In genomic region chr4:185560316-185560715, GRCh38 we compare ENCODE assay signal across 17 cellular contexts. TPM values are rescaled to one million over a fixed set of nuclear protein-coding genes. Genes with fewer than 3 reads are reported as not detected.
A peak's percentile ranks its signal among the peaks of the same experiment; 100 is the strongest.
DNase-seq lines count a peak whose midpoint lies in the region; ATAC-seq and TF ChIP-seq lines count a peak whose summit lies in the region.
"Had no signal": no experiment of that assay in that cellular context is flagged by ENCODE, and none has a peak within 500 bp of the region (broad histone marks: within the 10 kb centered on the region; RNA-seq: fewer than 3 reads in every experiment).

No MANE protein-coding gene starts in this region.

- no peaks in the 10 kb centered on the region for H3K36me3 ChIP-seq in IMR-90 (ENCODE audit: control insufficient read depth, insufficient read depth, low read length)
- H3K36me3 ChIP-seq in body of pancreas (replicated peaks in 1 of 2; ENCODE audit: insufficient read depth in 1 of 2, low read depth in 2 of 2) = no peaks in the 10 kb centered on the region
- no peaks in the 10 kb centered on the region for H3K36me3 ChIP-seq in hepatocyte (replicated peaks; ENCODE audit: insufficient read depth, low read depth)
- no peaks in the 10 kb centered on the region for H3K36me3 ChIP-seq in skeletal muscle tissue (ENCODE audit: control insufficient read depth in 3 of 3, insufficient read depth in 3 of 3, low read length in 3 of 3)
- H3K36me3 ChIP-seq: colonic mucosa, upper lobe of left lung had no signal

- no peaks in the 10 kb centered on the region for H3K79me1 ChIP-seq in IMR-90 (ENCODE audit: low read depth in 1 of 2, low read length in 2 of 2)

- no peak overlapping the region for H3K23ac ChIP-seq in IMR-90 (ENCODE audit: low read depth, low read length)

- TF ChIP-seq RAD21 in IMR-90 (IDR thresholded peaks at IDR 0.05; ENCODE audit: low read length) = no peak

- no peak for ATAC-seq in IMR-90 (ENCODE audit: low read depth)
- ATAC-seq in body of pancreas = no peak
- no peak for ATAC-seq in GM21367 (IDR thresholded peaks at IDR 0.05; ENCODE audit: unreplicated experiment)
- ATAC-seq: activated CD8-positive, alpha-beta T cell treated with anti-CD3 and anti-CD28 coated beads for 36 hours; CD8-positive, alpha-beta T cell; stimulated activated effector memory CD8-positive, alpha-beta T cell treated with anti-CD3 and anti-CD28 coated beads, Interleukin-12 subunit alpha, Interleukin-12 subunit beta, amount 100 ng/mL, for 72 hours had no signal

- H2BK5ac ChIP-seq in IMR-90 (ENCODE audit: low read depth, low read length, poor library complexity, severe bottlenecking) = no peak overlapping the region

- no peak for TF ChIP-seq CTCF in IMR-90 (conservative IDR thresholded peaks at IDR 0.05; ENCODE audit: low read depth, low read length)
- no peak for TF ChIP-seq CTCF in body of pancreas (IDR thresholded peaks at IDR 0.05)
- no peak for TF ChIP-seq CTCF in hepatocyte (IDR thresholded peaks at IDR 0.05; ENCODE audit: poor library complexity)

- H3K9ac ChIP-seq in IMR-90 (ENCODE audit: low read depth, low read length) (no peak overlapping the region), skeletal muscle tissue (ENCODE audit: low read depth in 1 of 3, low read length in 3 of 3) (peak overlapping the region in 1 of 3 donors; percentile 54)

- H2AFZ ChIP-seq in IMR-90 (replicated peaks; ENCODE audit: low read length, poor library complexity) (peak overlapping the region; percentile 25), hepatocyte (no peak overlapping the region)

- H3K79me2 ChIP-seq in hepatocyte = no peaks in the 10 kb centered on the region

- H3K27me3 ChIP-seq in IMR-90 (ENCODE audit: control insufficient read depth, insufficient read depth, low read length) (no peaks in the 10 kb centered on the region), body of pancreas (no peaks in the 10 kb centered on the region), hepatocyte (no peaks in the 10 kb centered on the region), skeletal muscle tissue (ENCODE audit: control insufficient read depth in 3 of 3, insufficient read depth in 3 of 3, low read length in 3 of 3) (no peaks in the 10 kb centered on the region)
- H3K27me3 ChIP-seq: colonic mucosa, upper lobe of left lung had no signal

- dilution Hi-C loops in IMR-90 (cut with HindIII; ENCODE audit: low sequenced_read_pairs, unreplicated experiment) = no loop called here

- H3K9me1 ChIP-seq in IMR-90 (ENCODE audit: insufficient read depth, low read length) = peaks cover 5% of the 10 kb centered on the region; the same call in 1 of the 2 replicates

- H2BK120ac ChIP-seq in IMR-90 (ENCODE audit: low read depth, low read length) = peak overlapping the region; percentile 64

- H4K5ac ChIP-seq in IMR-90 (ENCODE audit: low read depth, low read length) = 0 out of 2 replicates have a peak overlapping the region, but pooled peaks have one; percentile 37

- BruUV-seq in IMR-90 (replicated peaks; lab: Mats Ljungman, UMichigan) = no TSS peak

- peak overlapping the region; percentile 1; the same call in 1 of the 2 replicates for H4K91ac ChIP-seq in IMR-90 (ENCODE audit: insufficient read depth, low read depth, low read length)

- peak overlapping the region; percentile 64 for H2AK5ac ChIP-seq in IMR-90 (ENCODE audit: low read depth, low read length)

- H3K4me2 ChIP-seq in IMR-90 (ENCODE audit: low read depth, low read length) (no peak overlapping the region), hepatocyte (no peak overlapping the region)

- H3K56ac ChIP-seq in IMR-90 (ENCODE audit: extremely low read depth, insufficient read depth, low read length) = no peak overlapping the region

- H3K9me3 ChIP-seq in IMR-90 (ENCODE audit: control insufficient read depth, insufficient read depth, low read length) = no peaks in the 10 kb centered on the region
- H3K9me3 ChIP-seq in body of pancreas = no peaks in the 10 kb centered on the region
- no peaks in the 10 kb centered on the region for H3K9me3 ChIP-seq in hepatocyte (ENCODE audit: low read depth)
- H3K9me3 ChIP-seq in skeletal muscle tissue (ENCODE audit: control insufficient read depth in 3 of 3, low read length in 3 of 3) = no peaks in the 10 kb centered on the region
- H3K9me3 ChIP-seq: colonic mucosa, upper lobe of left lung had no signal

- in situ Hi-C loops in IMR-90 (cut with MboI; ENCODE audit: low sequenced_read_pairs) = no loop called here

- peak overlapping the region; percentile 73 for H2AK9ac ChIP-seq in IMR-90 (replicated peaks; ENCODE audit: low read depth, low read length, poor library complexity)

- intact Hi-C loops in IMR-90 (cut with micrococcal nuclease) (no loop called here), body of pancreas (cut with DNase I) (no loop called here)

- H2BK20ac ChIP-seq in IMR-90 (ENCODE audit: low read depth, low read length) = no peak overlapping the region

- 95% methylated on average over 3 of the region's 5 CpGs; no CpG with 5 or more reads in 1 of the 2 experiments for WGBS in IMR-90 (ENCODE audit: extremely low coverage in 2 of 2, insufficient read length in 1 of 2), 2 experiments
- 87 to 95% methylated on average over 5 of the region's 5 CpGs for WGBS in body of pancreas, 2 donors
- 91% methylated on average over 5 of the region's 5 CpGs for WGBS in hepatocyte (ENCODE audit: low lambda C conversion rate, missing lambda C conversion rate)

- H3K18ac ChIP-seq in IMR-90 (ENCODE audit: low read depth, low read length) = 0 out of 2 replicates have a peak overlapping the region, but pooled peaks have one; percentile 21

- H3K27ac ChIP-seq in IMR-90 (ENCODE audit: insufficient read depth, low read length) (no peak overlapping the region), body of pancreas (peak overlapping the region in 3 of 4 donors; percentile 34 to 48 (median 45)), hepatocyte (peak overlapping the region; percentile 85), skeletal muscle tissue (ENCODE audit: low read depth, low read length) (peak overlapping the region; percentile 39)
- H3K27ac ChIP-seq: colonic mucosa, upper lobe of left lung had no signal

- DNase-seq in IMR-90 (no peak), body of pancreas (no peak), hepatocyte (ENCODE audit: low spot score) (no peak), cerebellum (ENCODE audit: low spot score) (no peak), NCI-H2227 treated with DMSO at 0.1 percent for 48 hours (lab: John Stamatoyannopoulos, UW) (no peak), amygdala (lab: John Stamatoyannopoulos, UW) (no peak)
- DNase-seq: activated B cell treated with CpG ODN at 0.5 μM for 24 hours; activated CD8-positive, alpha-beta T cell treated with anti-CD3 and anti-CD28 coated beads for 36 hours; activated naive CD4-positive, alpha-beta T cell treated with anti-CD3 and anti-CD28 coated beads, Interleukin-2, amount 50 U/mL, for 16 hours; activated T-cell treated with anti-CD3 and anti-CD28 coated beads, Interleukin-2, amount 50 U/mL, for 24 hours; CD8-positive, alpha-beta T cell; NCI-H526 had no signal

- peak overlapping the region in 1 of 2 experiments; percentile 20; a peak in 1 of 4 replicates for H4K8ac ChIP-seq in IMR-90 (ENCODE audit: low read depth in 2 of 2, low read length in 2 of 2)

- peak overlapping the region; percentile 52 for H3K14ac ChIP-seq in IMR-90 (replicated peaks; ENCODE audit: low read depth, low read length)

- peak overlapping the region; percentile 36; the same call in 1 of the 2 replicates for H3K4ac ChIP-seq in IMR-90 (ENCODE audit: low read depth, low read length)

- TF ChIP-seq POLR2A in IMR-90 (IDR thresholded peaks at IDR 0.05; ENCODE audit: low read depth, low read length) (no peak), body of pancreas (IDR thresholded peaks at IDR 0.05) (no peak)

- H3K4me3 ChIP-seq in IMR-90 (ENCODE audit: insufficient read depth, low read depth, low read length) = no peak overlapping the region
- H3K4me3 ChIP-seq in body of pancreas = no peak overlapping the region
- H3K4me3 ChIP-seq in hepatocyte = no peak overlapping the region
- H3K4me3 ChIP-seq in skeletal muscle tissue (ENCODE audit: low read length in 3 of 3) = peak overlapping the region in 2 of 3 donors; percentile 22 to 26
- H3K4me3 ChIP-seq: colonic mucosa, upper lobe of left lung had no signal

- H3K4me1 ChIP-seq in IMR-90 (ENCODE audit: control insufficient read depth, insufficient read depth, low read length) (peaks cover 4% of the 10 kb centered on the region), body of pancreas (no peaks in the 10 kb centered on the region), hepatocyte (ENCODE audit: insufficient read depth) (peaks cover 7% of the 10 kb centered on the region), skeletal muscle tissue (ENCODE audit: control insufficient read depth in 3 of 3, insufficient read depth in 3 of 3, low read length in 3 of 3) (peaks cover 8 to 17% (median 11%) of the 10 kb centered on the region in 3 donors)
- H3K4me1 ChIP-seq: colonic mucosa, upper lobe of left lung had no signal

- H2BK15ac ChIP-seq in IMR-90 (ENCODE audit: low read depth, low read length) = peak overlapping the region; percentile 27; the same call in 1 of the 3 replicates

- CTCF ChIA-PET in IMR-90 (lab: Yijun Ruan, JAX) = no interaction called here

- POLR2A ChIA-PET in IMR-90 (lab: Charles Lee; ENCODE audit: unreplicated experiment) = no interaction called here

- H3K9me2 ChIP-seq in hepatocyte (replicated peaks; ENCODE audit: insufficient read depth) = no peaks in the 10 kb centered on the region

- H4K20me1 ChIP-seq in IMR-90 (ENCODE audit: insufficient read depth, low read length) = no peaks in the 10 kb centered on the region
- no peaks in the 10 kb centered on the region for H4K20me1 ChIP-seq in hepatocyte (ENCODE audit: insufficient read depth, poor library complexity, severe bottlenecking)

TF ChIP-seq in IMR-90, 13 proteins besides CTCF, POLR2A, EP300 and RAD21:
- no peak for TF ChIP-seq MAZ (IDR thresholded peaks at IDR 0.05; ENCODE audit: borderline replicate concordance, low read depth, low read length)
- TF ChIP-seq MXI1 (IDR thresholded peaks at IDR 0.05; ENCODE audit: borderline replicate concordance, low read depth, low read length) = no peak
- no peak for TF ChIP-seq CHD1 (IDR thresholded peaks at IDR 0.05; ENCODE audit: low read depth, low read length)
- no peak for TF ChIP-seq FOS (IDR thresholded peaks at IDR 0.05; ENCODE audit: low read depth, low read length)
- no peak for TF ChIP-seq BHLHE40 (IDR thresholded peaks at IDR 0.05; ENCODE audit: low read depth, low read length)

RNA-seq across cellular contexts. Expression of gene PDLIM3, which starts 25.0 kb away (rescaled TPM):
- 8.9 and 11.7 TPM in 2 replicates for total RNA-seq in IMR-90 (2012; rRNA removed)
- polyA plus RNA-seq in IMR-90 (2012; rRNA removed) = 6.4 and 6.8 TPM in 2 replicates
- polyA plus RNA-seq in IMR-90 (2012; cell fraction: cytosol; rRNA removed) = 5.8 and 6.6 TPM in 2 replicates
- 6.6 and 13.8 TPM in 2 replicates for polyA plus RNA-seq in IMR-90 (2012; cell fraction: nucleus; rRNA removed; ENCODE audit: low replicate concordance)
- total RNA-seq in body of pancreas = 10 to 100 TPM; 22.1 to 40.2 TPM
- 26.4 and 29.3 TPM in 2 replicates for total RNA-seq in hepatocyte
- 10.0 and 13.8 TPM in 2 replicates for polyA plus RNA-seq in hepatocyte
- 415 TPM for total RNA-seq in skeletal muscle tissue
- total RNA-seq in cerebellum = 93.4 TPM
- total RNA-seq: activated CD8-positive, alpha-beta T cell treated with anti-CD3 and anti-CD28 coated beads for 36 hours; CD8-positive, alpha-beta T cell had no signal

Comparison
In these comparisons a context has a peak if more than half of its experiments do, and no peak if none do; other contexts are left out.
1. H3K4me3 ChIP-seq: peak in skeletal muscle tissue (2 of 3); none in IMR-90 (single experiment), body of pancreas (0 of 2) and hepatocyte (single experiment).